Comparison of ENCODE assay signal across 1 cellular context in genomic region chr12:47224563-47225133, GRCh38.
TF ChIP-seq lines count a peak whose summit lies in the region.

No MANE protein-coding gene starts in this region.

TF ChIP-seq in IMR-90, 13 proteins besides CTCF, POLR2A, EP300 and RAD21 (continued from another document):
- TF ChIP-seq CEBPB (IDR thresholded peaks at IDR 0.05; ENCODE audit: low read depth, low read length) = no peak
